Comparison of ENCODE assay signal across 2 cellular contexts in the genomic region with DNA sequence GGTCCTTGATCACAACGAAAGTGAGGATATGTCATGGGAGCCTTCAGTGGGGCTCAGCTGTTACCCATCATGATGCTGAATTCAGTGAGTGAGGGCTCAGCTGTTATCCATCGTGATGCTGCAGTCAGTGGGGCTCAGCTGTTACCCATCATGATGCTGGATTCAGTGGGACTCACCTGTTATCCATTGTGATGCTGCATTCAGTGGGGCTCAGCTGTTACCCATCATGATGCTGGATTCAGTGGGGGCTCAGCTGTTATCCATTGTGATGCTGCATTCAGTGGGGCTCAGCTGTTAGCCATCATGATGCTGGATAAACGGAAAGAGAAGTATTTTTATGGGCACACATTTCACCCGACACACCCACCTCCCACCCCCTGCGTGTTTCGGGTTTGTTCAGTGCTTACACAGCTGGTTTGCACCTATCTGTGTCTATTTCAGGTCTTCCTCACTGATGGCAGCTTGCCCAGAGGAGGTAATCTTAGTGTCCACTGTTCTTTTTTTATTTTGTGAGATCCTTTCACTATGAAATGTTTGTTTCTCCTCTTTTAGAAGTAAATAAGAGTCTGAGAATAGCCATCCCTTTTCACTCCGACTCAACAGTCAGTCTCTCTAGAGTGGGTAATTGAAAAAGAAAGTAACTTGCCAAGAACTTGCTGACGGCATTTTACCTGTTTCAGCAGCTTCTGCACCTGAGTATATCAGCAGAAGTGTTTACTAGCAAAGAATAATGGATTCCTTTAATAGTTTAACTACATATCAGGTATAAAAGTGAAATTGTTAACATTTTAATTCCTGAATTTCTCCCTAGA.
TF ChIP-seq lines count a peak whose summit lies in the region.

No MANE protein-coding gene starts in this region.

TF ChIP-seq in H1, 55 proteins besides CTCF, POLR2A, EP300 and RAD21 (continues in another document):
- TF ChIP-seq BACH1 (IDR thresholded peaks at IDR 0.05; ENCODE audit: low read length) (no peak), ZNF274 (IDR thresholded peaks at IDR 0.05; ENCODE audit: borderline replicate concordance, extremely low read depth, low read length) (no peak), CHD2 (IDR thresholded peaks at IDR 0.05; ENCODE audit: low read length) (no peak), KDM1A (IDR thresholded peaks at IDR 0.05; ENCODE audit: borderline replicate concordance, low read length) (no peak), TBP (IDR thresholded peaks at IDR 0.05; ENCODE audit: low read depth, low read length) (no peak), GABPA (IDR thresholded peaks at IDR 0.05; ENCODE audit: borderline replicate concordance, insufficient read depth, low read length) (no peak), HDAC6 (IDR thresholded peaks at IDR 0.05; ENCODE audit: low read depth, low read length) (no peak), CREB1 (IDR thresholded peaks at IDR 0.05) (no peak), SIRT6 (IDR thresholded peaks at IDR 0.05; ENCODE audit: low read length) (no peak), MAFK (IDR thresholded peaks at IDR 0.05; ENCODE audit: low read depth, low read length) (no peak), RFX5 (IDR thresholded peaks at IDR 0.05; ENCODE audit: borderline replicate concordance, low read depth, low read length) (no peak), JUND (IDR thresholded peaks at IDR 0.05; ENCODE audit: low read length) (no peak)
- TF ChIP-seq, protein P1, sequence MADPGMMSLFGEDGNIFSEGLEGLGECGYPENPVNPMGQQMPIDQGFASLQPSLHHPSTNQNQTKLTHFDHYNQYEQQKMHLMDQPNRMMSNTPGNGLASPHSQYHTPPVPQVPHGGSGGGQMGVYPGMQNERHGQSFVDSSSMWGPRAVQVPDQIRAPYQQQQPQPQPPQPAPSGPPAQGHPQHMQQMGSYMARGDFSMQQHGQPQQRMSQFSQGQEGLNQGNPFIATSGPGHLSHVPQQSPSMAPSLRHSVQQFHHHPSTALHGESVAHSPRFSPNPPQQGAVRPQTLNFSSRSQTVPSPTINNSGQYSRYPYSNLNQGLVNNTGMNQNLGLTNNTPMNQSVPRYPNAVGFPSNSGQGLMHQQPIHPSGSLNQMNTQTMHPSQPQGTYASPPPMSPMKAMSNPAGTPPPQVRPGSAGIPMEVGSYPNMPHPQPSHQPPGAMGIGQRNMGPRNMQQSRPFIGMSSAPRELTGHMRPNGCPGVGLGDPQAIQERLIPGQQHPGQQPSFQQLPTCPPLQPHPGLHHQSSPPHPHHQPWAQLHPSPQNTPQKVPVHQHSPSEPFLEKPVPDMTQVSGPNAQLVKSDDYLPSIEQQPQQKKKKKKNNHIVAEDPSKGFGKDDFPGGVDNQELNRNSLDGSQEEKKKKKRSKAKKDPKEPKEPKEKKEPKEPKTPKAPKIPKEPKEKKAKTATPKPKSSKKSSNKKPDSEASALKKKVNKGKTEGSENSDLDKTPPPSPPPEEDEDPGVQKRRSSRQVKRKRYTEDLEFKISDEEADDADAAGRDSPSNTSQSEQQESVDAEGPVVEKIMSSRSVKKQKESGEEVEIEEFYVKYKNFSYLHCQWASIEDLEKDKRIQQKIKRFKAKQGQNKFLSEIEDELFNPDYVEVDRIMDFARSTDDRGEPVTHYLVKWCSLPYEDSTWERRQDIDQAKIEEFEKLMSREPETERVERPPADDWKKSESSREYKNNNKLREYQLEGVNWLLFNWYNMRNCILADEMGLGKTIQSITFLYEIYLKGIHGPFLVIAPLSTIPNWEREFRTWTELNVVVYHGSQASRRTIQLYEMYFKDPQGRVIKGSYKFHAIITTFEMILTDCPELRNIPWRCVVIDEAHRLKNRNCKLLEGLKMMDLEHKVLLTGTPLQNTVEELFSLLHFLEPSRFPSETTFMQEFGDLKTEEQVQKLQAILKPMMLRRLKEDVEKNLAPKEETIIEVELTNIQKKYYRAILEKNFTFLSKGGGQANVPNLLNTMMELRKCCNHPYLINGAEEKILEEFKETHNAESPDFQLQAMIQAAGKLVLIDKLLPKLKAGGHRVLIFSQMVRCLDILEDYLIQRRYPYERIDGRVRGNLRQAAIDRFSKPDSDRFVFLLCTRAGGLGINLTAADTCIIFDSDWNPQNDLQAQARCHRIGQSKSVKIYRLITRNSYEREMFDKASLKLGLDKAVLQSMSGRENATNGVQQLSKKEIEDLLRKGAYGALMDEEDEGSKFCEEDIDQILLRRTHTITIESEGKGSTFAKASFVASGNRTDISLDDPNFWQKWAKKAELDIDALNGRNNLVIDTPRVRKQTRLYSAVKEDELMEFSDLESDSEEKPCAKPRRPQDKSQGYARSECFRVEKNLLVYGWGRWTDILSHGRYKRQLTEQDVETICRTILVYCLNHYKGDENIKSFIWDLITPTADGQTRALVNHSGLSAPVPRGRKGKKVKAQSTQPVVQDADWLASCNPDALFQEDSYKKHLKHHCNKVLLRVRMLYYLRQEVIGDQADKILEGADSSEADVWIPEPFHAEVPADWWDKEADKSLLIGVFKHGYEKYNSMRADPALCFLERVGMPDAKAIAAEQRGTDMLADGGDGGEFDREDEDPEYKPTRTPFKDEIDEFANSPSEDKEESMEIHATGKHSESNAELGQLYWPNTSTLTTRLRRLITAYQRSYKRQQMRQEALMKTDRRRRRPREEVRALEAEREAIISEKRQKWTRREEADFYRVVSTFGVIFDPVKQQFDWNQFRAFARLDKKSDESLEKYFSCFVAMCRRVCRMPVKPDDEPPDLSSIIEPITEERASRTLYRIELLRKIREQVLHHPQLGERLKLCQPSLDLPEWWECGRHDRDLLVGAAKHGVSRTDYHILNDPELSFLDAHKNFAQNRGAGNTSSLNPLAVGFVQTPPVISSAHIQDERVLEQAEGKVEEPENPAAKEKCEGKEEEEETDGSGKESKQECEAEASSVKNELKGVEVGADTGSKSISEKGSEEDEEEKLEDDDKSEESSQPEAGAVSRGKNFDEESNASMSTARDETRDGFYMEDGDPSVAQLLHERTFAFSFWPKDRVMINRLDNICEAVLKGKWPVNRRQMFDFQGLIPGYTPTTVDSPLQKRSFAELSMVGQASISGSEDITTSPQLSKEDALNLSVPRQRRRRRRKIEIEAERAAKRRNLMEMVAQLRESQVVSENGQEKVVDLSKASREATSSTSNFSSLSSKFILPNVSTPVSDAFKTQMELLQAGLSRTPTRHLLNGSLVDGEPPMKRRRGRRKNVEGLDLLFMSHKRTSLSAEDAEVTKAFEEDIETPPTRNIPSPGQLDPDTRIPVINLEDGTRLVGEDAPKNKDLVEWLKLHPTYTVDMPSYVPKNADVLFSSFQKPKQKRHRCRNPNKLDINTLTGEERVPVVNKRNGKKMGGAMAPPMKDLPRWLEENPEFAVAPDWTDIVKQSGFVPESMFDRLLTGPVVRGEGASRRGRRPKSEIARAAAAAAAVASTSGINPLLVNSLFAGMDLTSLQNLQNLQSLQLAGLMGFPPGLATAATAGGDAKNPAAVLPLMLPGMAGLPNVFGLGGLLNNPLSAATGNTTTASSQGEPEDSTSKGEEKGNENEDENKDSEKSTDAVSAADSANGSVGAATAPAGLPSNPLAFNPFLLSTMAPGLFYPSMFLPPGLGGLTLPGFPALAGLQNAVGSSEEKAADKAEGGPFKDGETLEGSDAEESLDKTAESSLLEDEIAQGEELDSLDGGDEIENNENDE (IDR thresholded peaks at IDR 0.05; ENCODE audit: insufficient replicate concordance, low read length) = no peak
- TF ChIP-seq, protein P2, sequence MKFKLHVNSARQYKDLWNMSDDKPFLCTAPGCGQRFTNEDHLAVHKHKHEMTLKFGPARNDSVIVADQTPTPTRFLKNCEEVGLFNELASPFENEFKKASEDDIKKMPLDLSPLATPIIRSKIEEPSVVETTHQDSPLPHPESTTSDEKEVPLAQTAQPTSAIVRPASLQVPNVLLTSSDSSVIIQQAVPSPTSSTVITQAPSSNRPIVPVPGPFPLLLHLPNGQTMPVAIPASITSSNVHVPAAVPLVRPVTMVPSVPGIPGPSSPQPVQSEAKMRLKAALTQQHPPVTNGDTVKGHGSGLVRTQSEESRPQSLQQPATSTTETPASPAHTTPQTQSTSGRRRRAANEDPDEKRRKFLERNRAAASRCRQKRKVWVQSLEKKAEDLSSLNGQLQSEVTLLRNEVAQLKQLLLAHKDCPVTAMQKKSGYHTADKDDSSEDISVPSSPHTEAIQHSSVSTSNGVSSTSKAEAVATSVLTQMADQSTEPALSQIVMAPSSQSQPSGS (IDR thresholded peaks at IDR 0.05; ENCODE audit: low read length) = no peak

TF ChIP-seq in HEK293T, 16 proteins besides CTCF, POLR2A, EP300 and RAD21:
- TF ChIP-seq FOXM1 (IDR thresholded peaks at IDR 0.05; ENCODE audit: borderline replicate concordance) = no peak
- TF ChIP-seq ELF4 (IDR thresholded peaks at IDR 0.05) = no peak
- no peak for TF ChIP-seq CTBP1 (IDR thresholded peaks at IDR 0.05; ENCODE audit: borderline replicate concordance)
- TF ChIP-seq L3MBTL2 (conservative IDR thresholded peaks at IDR 0.05) = no peak
- no peak for TF ChIP-seq SP1 (IDR thresholded peaks at IDR 0.05)
- no peak for TF ChIP-seq BHLHE40 (IDR thresholded peaks at IDR 0.05; ENCODE audit: borderline replicate concordance)
- no peak for TF ChIP-seq LEF1 (IDR thresholded peaks at IDR 0.05; ENCODE audit: borderline replicate concordance)
- no peak for TF ChIP-seq NFRKB (IDR thresholded peaks at IDR 0.05)
- no peak for TF ChIP-seq HDGF (IDR thresholded peaks at IDR 0.05; ENCODE audit: borderline replicate concordance)
- no peak for TF ChIP-seq FOXK2 (IDR thresholded peaks at IDR 0.05)
- no peak for TF ChIP-seq FOXA1 (IDR thresholded peaks at IDR 0.05)
- TF ChIP-seq SUZ12 (IDR thresholded peaks at IDR 0.05) = no peak
- no peak for TF ChIP-seq ZNF384 (IDR thresholded peaks at IDR 0.05)
- TF ChIP-seq ARNT (IDR thresholded peaks at IDR 0.05) = no peak
- TF ChIP-seq, protein P3, sequence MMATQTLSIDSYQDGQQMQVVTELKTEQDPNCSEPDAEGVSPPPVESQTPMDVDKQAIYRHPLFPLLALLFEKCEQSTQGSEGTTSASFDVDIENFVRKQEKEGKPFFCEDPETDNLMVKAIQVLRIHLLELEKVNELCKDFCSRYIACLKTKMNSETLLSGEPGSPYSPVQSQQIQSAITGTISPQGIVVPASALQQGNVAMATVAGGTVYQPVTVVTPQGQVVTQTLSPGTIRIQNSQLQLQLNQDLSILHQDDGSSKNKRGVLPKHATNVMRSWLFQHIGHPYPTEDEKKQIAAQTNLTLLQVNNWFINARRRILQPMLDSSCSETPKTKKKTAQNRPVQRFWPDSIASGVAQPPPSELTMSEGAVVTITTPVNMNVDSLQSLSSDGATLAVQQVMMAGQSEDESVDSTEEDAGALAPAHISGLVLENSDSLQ (IDR thresholded peaks at IDR 0.05) = no peak
- no peak for TF ChIP-seq TARDBP (IDR thresholded peaks at IDR 0.05)
